In the genomic region with DNA sequence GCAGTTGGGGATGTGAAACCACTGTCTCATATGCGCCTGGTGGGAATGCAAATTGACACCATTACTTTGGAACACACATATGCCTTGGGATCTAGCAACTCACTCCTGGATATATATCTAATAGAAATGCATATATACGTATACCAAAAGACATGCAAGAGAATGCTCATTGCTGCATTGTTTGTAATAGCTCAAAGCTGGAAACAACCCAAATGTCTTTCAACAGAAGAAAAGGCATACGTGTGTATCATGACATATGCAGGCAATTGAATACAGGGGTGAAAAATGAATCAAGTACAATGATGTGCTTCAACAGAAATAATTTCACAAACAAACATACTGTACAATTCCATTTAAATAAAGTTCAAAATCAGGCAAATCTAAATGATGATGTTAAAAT, we compare ENCODE assay signal across 15 cellular contexts.
A peak's percentile ranks its signal among the peaks of the same experiment; 100 is the strongest.
DNase-seq lines count a peak whose midpoint lies in the region; ATAC-seq, FAIRE-seq and TF ChIP-seq lines count a peak whose summit lies in the region.
"Had no signal": no experiment of that assay in that cellular context is flagged by ENCODE, and none has a peak within 500 bp of the region (broad histone marks: within the 10 kb centered on the region; RNA-seq: fewer than 3 reads in every experiment).

No MANE protein-coding gene starts in this region.

- no peak overlapping the region for H3K27ac Mint-ChIP-seq in activated CD4-positive, alpha-beta T cell treated with anti-CD3 and anti-CD28 coated beads, Interleukin-2, amount 10 ng/mL, durations not matched to agents 24 days and 14 days
- H3K27ac Mint-ChIP-seq in activated CD4-positive, alpha-beta T cell treated with anti-CD3 and anti-CD28 coated beads for 36 hours = no peak overlapping the region
- H3K27ac Mint-ChIP-seq in brain = peak overlapping the region in 3 of 5 experiments; percentile 62 to 94 (median 89)
- H3K27ac Mint-ChIP-seq: B cell; CD4-positive, alpha-beta memory T cell; H9 had no signal

- peak; percentile 13 for DNase-seq in activated CD4-positive, alpha-beta T cell treated with anti-CD3 and anti-CD28 coated beads, Interleukin-2, amount 10 ng/mL, durations not matched to agents 24 days and 14 days
- no peak for DNase-seq in activated CD4-positive, alpha-beta T cell treated with anti-CD3 and anti-CD28 coated beads for 36 hours
- DNase-seq in NCI-H1694 (lab: John Stamatoyannopoulos, UW) (peak; percentile 22), skeletal muscle cell (ENCODE audit: low read depth) (peak; percentile 54), GDM1 (lab: John Stamatoyannopoulos, UW) (no peak), frontal cortex (ENCODE audit: low spot score in 2 of 2) (no peak), NCI-H2196 (lab: John Stamatoyannopoulos, UW; ENCODE audit: unreplicated experiment) (no peak)
- DNase-seq: CD4-positive, alpha-beta memory T cell; GOT3; H9; IMR-90 had no signal

- CTCF ChIA-PET in activated CD4-positive, alpha-beta T cell treated with anti-CD3 and anti-CD28 coated beads for 36 hours (lab: Charles Lee) = no interaction called here

- intact Hi-C loops in activated CD4-positive, alpha-beta T cell treated with anti-CD3 and anti-CD28 coated beads, Interleukin-2, amount 10 ng/mL, durations not matched to agents 24 days and 14 days (cut with micrococcal nuclease) = no loop called here
- intact Hi-C loops in activated CD4-positive, alpha-beta T cell treated with anti-CD3 and anti-CD28 coated beads for 36 hours (cut with DNase I, micrococcal nuclease) = no loop called here

- no peak overlapping the region for H3K4me3 Mint-ChIP-seq in activated CD4-positive, alpha-beta T cell treated with anti-CD3 and anti-CD28 coated beads, Interleukin-2, amount 10 ng/mL, durations not matched to agents 24 days and 14 days
- no peak overlapping the region for H3K4me3 Mint-ChIP-seq in activated CD4-positive, alpha-beta T cell treated with anti-CD3 and anti-CD28 coated beads for 36 hours
- H3K4me3 Mint-ChIP-seq in brain = peak overlapping the region in 1 of 5 experiments; percentile 15
- H3K4me3 Mint-ChIP-seq: B cell; CD4-positive, alpha-beta memory T cell; H9 had no signal

- H3K36me3 Mint-ChIP-seq in activated CD4-positive, alpha-beta T cell treated with anti-CD3 and anti-CD28 coated beads, Interleukin-2, amount 10 ng/mL, durations not matched to agents 24 days and 14 days (ENCODE audit: low read depth) = no peaks in the 10 kb centered on the region
- no peaks in the 10 kb centered on the region for H3K36me3 Mint-ChIP-seq in activated CD4-positive, alpha-beta T cell treated with anti-CD3 and anti-CD28 coated beads for 36 hours (ENCODE audit: low read depth)
- H3K36me3 Mint-ChIP-seq in brain = peaks cover 6% of the 10 kb centered on the region
- H3K36me3 Mint-ChIP-seq: CD4-positive, alpha-beta memory T cell had no signal

- POLR2A ChIA-PET in activated CD4-positive, alpha-beta T cell treated with anti-CD3 and anti-CD28 coated beads for 36 hours (lab: Charles Lee) = no interaction called here

- no peak overlapping the region for H3K4me3 ChIP-seq in skeletal muscle cell (ENCODE audit: low read depth, low read length)

- TF ChIP-seq CTCF in brain (conservative IDR thresholded peaks at IDR 0.05) = no peak

- ATAC-seq in activated CD4-positive, alpha-beta T cell treated with anti-CD3 and anti-CD28 coated beads for 36 hours = no peak

- peaks cover 15% of the 10 kb centered on the region for H3K27me3 Mint-ChIP-seq in activated CD4-positive, alpha-beta T cell treated with anti-CD3 and anti-CD28 coated beads, Interleukin-2, amount 10 ng/mL, durations not matched to agents 24 days and 14 days
- H3K27me3 Mint-ChIP-seq in activated CD4-positive, alpha-beta T cell treated with anti-CD3 and anti-CD28 coated beads for 36 hours = peaks cover 7% of the 10 kb centered on the region
- peaks cover 7% of the 10 kb centered on the region for H3K27me3 Mint-ChIP-seq in brain

- no peaks in the 10 kb centered on the region for H3K4me1 Mint-ChIP-seq in activated CD4-positive, alpha-beta T cell treated with anti-CD3 and anti-CD28 coated beads, Interleukin-2, amount 10 ng/mL, durations not matched to agents 24 days and 14 days
- H3K4me1 Mint-ChIP-seq in activated CD4-positive, alpha-beta T cell treated with anti-CD3 and anti-CD28 coated beads for 36 hours = no peaks in the 10 kb centered on the region
- H3K4me1 Mint-ChIP-seq in brain = peaks cover 13% of the 10 kb centered on the region
- H3K4me1 Mint-ChIP-seq: B cell; CD4-positive, alpha-beta memory T cell had no signal

- FAIRE-seq in frontal cortex (lab: Jason Lieb, UNC) = no peak
- FAIRE-seq: GM12891, GM19239 had no signal

- H3K9me3 Mint-ChIP-seq in activated CD4-positive, alpha-beta T cell treated with anti-CD3 and anti-CD28 coated beads, Interleukin-2, amount 10 ng/mL, durations not matched to agents 24 days and 14 days = no peaks in the 10 kb centered on the region
- no peaks in the 10 kb centered on the region for H3K9me3 Mint-ChIP-seq in activated CD4-positive, alpha-beta T cell treated with anti-CD3 and anti-CD28 coated beads for 36 hours (ENCODE audit: low read depth)
- H3K9me3 Mint-ChIP-seq in brain = peaks cover 7 to 24% (median 8%) of the 10 kb centered on the region in 5 experiments

Comparison
In these comparisons a context has a peak if more than half of its experiments do, and no peak if none do; other contexts are left out.
1. DNase-seq: peak in activated CD4-positive, alpha-beta T cell treated with anti-CD3 and anti-CD28 coated beads, Interleukin-2, amount 10 ng/mL, durations not matched to agents 24 days and 14 days (single experiment), NCI-H1694 (single experiment) and skeletal muscle cell (single experiment); none in activated CD4-positive, alpha-beta T cell treated with anti-CD3 and anti-CD28 coated beads for 36 hours (single experiment), GDM1 (single experiment), frontal cortex (0 of 2) and NCI-H2196 (single experiment).
2. H3K27ac Mint-ChIP-seq: peak in brain (3 of 5); none in activated CD4-positive, alpha-beta T cell treated with anti-CD3 and anti-CD28 coated beads, Interleukin-2, amount 10 ng/mL, durations not matched to agents 24 days and 14 days (single experiment) and activated CD4-positive, alpha-beta T cell treated with anti-CD3 and anti-CD28 coated beads for 36 hours (single experiment).